Comparison of ENCODE assay signal across 1 cellular context in the genomic region with DNA sequence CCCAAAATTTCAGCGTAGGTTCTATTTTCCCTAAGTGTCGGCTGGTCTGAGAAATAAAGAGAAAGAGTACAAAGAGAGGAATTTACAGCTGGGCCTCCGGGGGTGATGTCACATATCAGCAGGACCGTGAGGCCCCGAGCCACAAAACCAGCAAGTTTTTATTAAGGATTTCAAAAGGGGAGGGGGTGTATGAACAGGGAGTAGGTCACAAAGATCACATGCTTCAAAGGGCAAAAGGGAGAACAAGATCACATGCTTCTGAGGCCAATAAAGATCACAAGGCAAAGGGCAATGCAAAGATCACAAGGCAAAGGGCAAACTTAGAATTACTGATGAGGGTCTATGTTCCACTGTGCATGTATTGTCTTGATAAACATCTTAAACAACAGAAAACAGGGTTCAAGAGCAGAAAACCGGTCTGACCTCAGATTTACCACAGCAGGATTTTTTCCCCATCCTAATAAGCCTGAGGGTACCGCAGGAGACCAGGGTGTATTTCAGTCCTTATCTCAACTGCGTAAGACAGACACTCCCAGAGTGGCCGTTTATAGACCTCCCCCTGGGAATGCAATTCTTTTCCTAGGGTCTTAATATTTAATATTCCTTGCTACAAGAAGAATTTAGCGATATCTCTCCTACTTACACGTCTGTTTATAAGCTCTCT.
TF ChIP-seq lines count a peak whose summit lies in the region.

A gene (minus strand): TSS at position 134 of the 664 bp plus-strand sequence. CDS start 13,602 bp downstream, outside the sequence.

TF ChIP-seq in GM12878, 131 proteins besides CTCF, POLR2A, EP300 and RAD21:
- TF ChIP-seq CBX5 (IDR thresholded peaks at IDR 0.05; ENCODE audit: low read depth), result peak; percentile 81; the same call in 1 of the 2 replicates
- TF ChIP-seq, protein P1, sequence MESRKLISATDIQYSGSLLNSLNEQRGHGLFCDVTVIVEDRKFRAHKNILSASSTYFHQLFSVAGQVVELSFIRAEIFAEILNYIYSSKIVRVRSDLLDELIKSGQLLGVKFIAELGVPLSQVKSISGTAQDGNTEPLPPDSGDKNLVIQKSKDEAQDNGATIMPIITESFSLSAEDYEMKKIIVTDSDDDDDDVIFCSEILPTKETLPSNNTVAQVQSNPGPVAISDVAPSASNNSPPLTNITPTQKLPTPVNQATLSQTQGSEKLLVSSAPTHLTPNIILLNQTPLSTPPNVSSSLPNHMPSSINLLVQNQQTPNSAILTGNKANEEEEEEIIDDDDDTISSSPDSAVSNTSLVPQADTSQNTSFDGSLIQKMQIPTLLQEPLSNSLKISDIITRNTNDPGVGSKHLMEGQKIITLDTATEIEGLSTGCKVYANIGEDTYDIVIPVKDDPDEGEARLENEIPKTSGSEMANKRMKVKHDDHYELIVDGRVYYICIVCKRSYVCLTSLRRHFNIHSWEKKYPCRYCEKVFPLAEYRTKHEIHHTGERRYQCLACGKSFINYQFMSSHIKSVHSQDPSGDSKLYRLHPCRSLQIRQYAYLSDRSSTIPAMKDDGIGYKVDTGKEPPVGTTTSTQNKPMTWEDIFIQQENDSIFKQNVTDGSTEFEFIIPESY (IDR thresholded peaks at IDR 0.05), result peak; percentile 88; the same call in 1 of the 2 replicates
